ENCODE assay signal across 8 cellular contexts in the genomic region with DNA sequence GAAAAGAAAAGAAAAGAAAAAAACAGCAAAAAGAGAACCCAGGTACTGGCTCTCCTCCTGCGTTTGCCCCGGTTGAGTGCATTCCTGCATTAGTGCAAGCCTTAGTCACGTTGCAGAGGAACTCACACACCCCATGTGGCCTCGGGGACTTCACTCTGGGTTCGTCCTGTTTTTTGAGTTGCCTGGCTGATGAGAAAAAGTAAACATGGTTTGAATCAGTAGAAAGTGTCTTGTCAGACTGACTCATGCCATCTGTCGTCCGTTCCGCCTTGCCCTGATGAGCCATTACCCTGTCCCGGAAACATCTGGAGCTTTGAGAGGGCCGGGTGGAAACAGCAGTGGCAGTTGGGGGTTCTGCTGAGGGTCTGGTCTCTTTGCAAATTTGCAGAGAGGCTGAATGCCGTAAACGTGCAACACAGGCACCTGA. TPM values are rescaled to one million over a fixed set of nuclear protein-coding genes. Genes with fewer than 3 reads are reported as not detected.
DNase-seq lines count a peak whose midpoint lies in the region; ATAC-seq and TF ChIP-seq lines count a peak whose summit lies in the region.

No MANE protein-coding gene starts in this region.

- H2BK5ac ChIP-seq in IMR-90 (ENCODE audit: low read depth, low read length, poor library complexity, severe bottlenecking) = peak overlapping the region; percentile 74

- TF ChIP-seq RAD21 in IMR-90 (IDR thresholded peaks at IDR 0.05; ENCODE audit: low read length) = no peak

- no peak overlapping the region for H3K18ac ChIP-seq in IMR-90 (ENCODE audit: low read depth, low read length)

- no peaks in the 10 kb centered on the region for H3K9me3 Mint-ChIP-seq in CD8-positive, alpha-beta memory T cell
- H3K9me3 Mint-ChIP-seq in activated T-cell treated with anti-CD3 and anti-CD28 coated beads, Interleukin-2, amount 50 U/mL, for 72 hours = no peaks in the 10 kb centered on the region

- no peak overlapping the region for H3K9ac ChIP-seq in IMR-90 (ENCODE audit: low read depth, low read length)

- no peak overlapping the region for H3K27ac ChIP-seq in CD8-positive, alpha-beta memory T cell (ENCODE audit: low read depth, low read length)
- H3K27ac ChIP-seq in IMR-90 (ENCODE audit: insufficient read depth, low read length) (peak overlapping the region; percentile 25; the same call in 1 of the 2 replicates), gastrocnemius medialis (peak overlapping the region; percentile 18 to 91 (median 56))

- no peak overlapping the region for H3K56ac ChIP-seq in IMR-90 (ENCODE audit: extremely low read depth, insufficient read depth, low read length)

- H3K36me3 ChIP-seq in CD8-positive, alpha-beta memory T cell (ENCODE audit: insufficient read depth, low read length) = no peaks in the 10 kb centered on the region
- H3K36me3 ChIP-seq in IMR-90 (ENCODE audit: control insufficient read depth, insufficient read depth, low read length) = peaks cover 6% of the 10 kb centered on the region; the same call in 1 of the 2 replicates
- H3K36me3 ChIP-seq in gastrocnemius medialis = peaks cover 0 to under 1% of the 10 kb centered on the region in 2 donors

- CTCF ChIA-PET in CD8-positive, alpha-beta memory T cell (lab: Charles Lee) = no interaction called here
- CTCF ChIA-PET in IMR-90 (lab: Yijun Ruan, JAX) = no interaction called here

- H4K91ac ChIP-seq in IMR-90 (ENCODE audit: insufficient read depth, low read depth, low read length) = no peak overlapping the region

- TF ChIP-seq POLR2A in IMR-90 (IDR thresholded peaks at IDR 0.05; ENCODE audit: low read depth, low read length) = no peak
- TF ChIP-seq POLR2A in gastrocnemius medialis (IDR thresholded peaks at IDR 0.05) = no peak

- POLR2A ChIA-PET in CD8-positive, alpha-beta memory T cell (lab: Charles Lee) = no interaction called here
- POLR2A ChIA-PET in IMR-90 (lab: Charles Lee; ENCODE audit: unreplicated experiment) = no interaction called here

- no peak overlapping the region for H2BK15ac ChIP-seq in IMR-90 (ENCODE audit: low read depth, low read length)

- H3K9me1 ChIP-seq in IMR-90 (ENCODE audit: insufficient read depth, low read length) = peaks cover 33% of the 10 kb centered on the region

- peaks cover 90% of the 10 kb centered on the region for H4K20me1 ChIP-seq in IMR-90 (ENCODE audit: insufficient read depth, low read length)

- in situ Hi-C loops in IMR-90 (cut with MboI; ENCODE audit: low sequenced_read_pairs) (no loop called here), gastrocnemius medialis (cut with MboI; ENCODE audit: low sequenced_read_pairs in 4 of 4) (no loop called here)

- peak overlapping the region; percentile 57 for H2AFZ ChIP-seq in IMR-90 (replicated peaks; ENCODE audit: low read length, poor library complexity)

- peak in 4 of 5 donors; percentile 17 to 81 (median 36) for DNase-seq in CD8-positive, alpha-beta memory T cell
- DNase-seq in IMR-90 (peak; percentile 95), head of caudate nucleus (peak in 22 of 42 donors; percentile 11 to 53 (median 26)), gastrocnemius medialis (peak; percentile 68 to 75), NCI-H1436 treated with DMSO at 0.1 percent for 48 hours (lab: John Stamatoyannopoulos, UW) (no peak), NCI-H748 treated with DMSO at 0.1 percent for 48 hours (lab: John Stamatoyannopoulos, UW) (no peak)
- DNase-seq in activated T-cell treated with anti-CD3 and anti-CD28 coated beads, Interleukin-2, amount 50 U/mL, for 72 hours = peak; percentile 78 to 83

- no peak overlapping the region for H3K14ac ChIP-seq in IMR-90 (replicated peaks; ENCODE audit: low read depth, low read length)

- no peak overlapping the region for H2BK20ac ChIP-seq in IMR-90 (ENCODE audit: low read depth, low read length)

- H3K4me3 ChIP-seq in CD8-positive, alpha-beta memory T cell (ENCODE audit: low read length) = no peak overlapping the region
- H3K4me3 ChIP-seq in IMR-90 (ENCODE audit: insufficient read depth, low read depth, low read length) (no peak overlapping the region), gastrocnemius medialis (peak overlapping the region in 2 of 4 donors; percentile 0 to 9)

- WGBS in IMR-90 (ENCODE audit: extremely low coverage in 2 of 2, insufficient read length in 1 of 2), 2 experiments = 0% methylated on average over 5 of the region's 12 CpGs; no CpG with 5 or more reads in 1 of the 2 experiments

- no peak overlapping the region for H2BK120ac ChIP-seq in IMR-90 (ENCODE audit: low read depth, low read length)

- no peak overlapping the region for H2AK5ac ChIP-seq in IMR-90 (ENCODE audit: low read depth, low read length)

- no peak for TF ChIP-seq CTCF in IMR-90 (conservative IDR thresholded peaks at IDR 0.05; ENCODE audit: low read depth, low read length)
- TF ChIP-seq CTCF in gastrocnemius medialis (IDR thresholded peaks at IDR 0.05 in 4 of 5, conservative IDR thresholded peaks at IDR 0.05 in 1 of 5) = no peak

- intact Hi-C loops in IMR-90 (cut with micrococcal nuclease) = loop anchor here (2.0 kb wide), 1 partner anchor 15 kb away; no protein-coding TSS in a partner anchor
- intact Hi-C loops in head of caudate nucleus (cut with DNase I) = no loop called here
- intact Hi-C loops in gastrocnemius medialis (cut with DNase I; ENCODE audit: low total_unique reads) = no loop called here

- no peaks in the 10 kb centered on the region for H3K27me3 ChIP-seq in CD8-positive, alpha-beta memory T cell (ENCODE audit: insufficient read depth, low read length, poor library complexity, severe bottlenecking)
- H3K27me3 ChIP-seq in IMR-90 (ENCODE audit: control insufficient read depth, insufficient read depth, low read length) (no peaks in the 10 kb centered on the region), gastrocnemius medialis (no peaks in the 10 kb centered on the region)

- peaks cover 78 to 88% (median 81%) of the 10 kb centered on the region in 3 donors for H3K4me1 Mint-ChIP-seq in CD8-positive, alpha-beta memory T cell
- H3K4me1 Mint-ChIP-seq in activated T-cell treated with anti-CD3 and anti-CD28 coated beads, Interleukin-2, amount 50 U/mL, for 72 hours (ENCODE audit: low read depth) = peaks cover 81% of the 10 kb centered on the region

- peak overlapping the region; percentile 74 to 94 (median 88) for H3K27ac Mint-ChIP-seq in CD8-positive, alpha-beta memory T cell
- H3K27ac Mint-ChIP-seq in activated T-cell treated with anti-CD3 and anti-CD28 coated beads, Interleukin-2, amount 50 U/mL, for 72 hours = peak overlapping the region; percentile 85

- peak overlapping the region in 1 of 2 experiments; percentile 34; a peak in 1 of 4 replicates for H4K8ac ChIP-seq in IMR-90 (ENCODE audit: low read depth in 2 of 2, low read length in 2 of 2)

- H3K79me1 ChIP-seq in IMR-90 (ENCODE audit: low read depth in 1 of 2, low read length in 2 of 2) = peaks cover 13 to 78% of the 10 kb centered on the region in 2 experiments

- no peak overlapping the region for H3K23ac ChIP-seq in IMR-90 (ENCODE audit: low read depth, low read length)

- peak overlapping the region; percentile 1 to 80 (median 72) for H3K4me3 Mint-ChIP-seq in CD8-positive, alpha-beta memory T cell
- peak overlapping the region; percentile 75 to 79 for H3K4me3 Mint-ChIP-seq in activated T-cell treated with anti-CD3 and anti-CD28 coated beads, Interleukin-2, amount 50 U/mL, for 72 hours

- no peak overlapping the region for H4K5ac ChIP-seq in IMR-90 (ENCODE audit: low read depth, low read length)

- H2AK9ac ChIP-seq in IMR-90 (replicated peaks; ENCODE audit: low read depth, low read length, poor library complexity) = peak overlapping the region; percentile 20

- ATAC-seq in GM21529 (IDR thresholded peaks at IDR 0.05; ENCODE audit: unreplicated experiment) (peak; percentile 90), IMR-90 (ENCODE audit: low read depth) (peak; percentile 87), gastrocnemius medialis (peak; percentile 60 to 71)
- ATAC-seq in activated T-cell treated with anti-CD3 and anti-CD28 coated beads, Interleukin-2, amount 50 U/mL, for 72 hours (replicated peaks in 1 of 2) = peak; percentile 76 to 77

- dilution Hi-C loops in IMR-90 (cut with HindIII; ENCODE audit: low sequenced_read_pairs, unreplicated experiment) = no loop called here

- no peaks in the 10 kb centered on the region for H3K27me3 Mint-ChIP-seq in CD8-positive, alpha-beta memory T cell
- no peaks in the 10 kb centered on the region for H3K27me3 Mint-ChIP-seq in activated T-cell treated with anti-CD3 and anti-CD28 coated beads, Interleukin-2, amount 50 U/mL, for 72 hours (ENCODE audit: low read depth)

- H3K4me1 ChIP-seq in CD8-positive, alpha-beta memory T cell (ENCODE audit: insufficient read depth, low read length) = peaks cover 74% of the 10 kb centered on the region
- peaks cover 25% of the 10 kb centered on the region for H3K4me1 ChIP-seq in IMR-90 (ENCODE audit: control insufficient read depth, insufficient read depth, low read length)
- H3K4me1 ChIP-seq in gastrocnemius medialis = peaks cover 65 to 82% of the 10 kb centered on the region in 2 donors

- no peak overlapping the region; the same call in 1 of the 2 replicates for H3K4ac ChIP-seq in IMR-90 (ENCODE audit: low read depth, low read length)

- BruUV-seq in IMR-90 (replicated peaks; lab: Mats Ljungman, UMichigan) = no TSS peak

- H3K36me3 Mint-ChIP-seq in CD8-positive, alpha-beta memory T cell = peaks cover 0 to 46% (median 9%) of the 10 kb centered on the region in 3 donors
- peaks cover 4% of the 10 kb centered on the region in 2 donors for H3K36me3 Mint-ChIP-seq in activated T-cell treated with anti-CD3 and anti-CD28 coated beads, Interleukin-2, amount 50 U/mL, for 72 hours (ENCODE audit: insufficient read depth in 2 of 2)

- H3K4me2 ChIP-seq in IMR-90 (ENCODE audit: low read depth, low read length) = peak overlapping the region; percentile 3

- H3K9me3 ChIP-seq in CD8-positive, alpha-beta memory T cell (ENCODE audit: low read length) = no peaks in the 10 kb centered on the region
- H3K9me3 ChIP-seq in IMR-90 (ENCODE audit: control insufficient read depth, insufficient read depth, low read length) (no peaks in the 10 kb centered on the region), gastrocnemius medialis (no peaks in the 10 kb centered on the region)

RNA-seq across cellular contexts. Expression of a gene that starts 16.3 kb away (rescaled TPM):
- 100 to 1,000 TPM; 234 to 240 TPM for total RNA-seq in CD8-positive, alpha-beta memory T cell
- polyA plus RNA-seq in CD8-positive, alpha-beta memory T cell = 548 TPM
- total RNA-seq in IMR-90 (2012; rRNA removed) = 102 and 107 TPM in 2 replicates
- 369 and 477 TPM in 2 replicates for polyA plus RNA-seq in IMR-90 (2012; rRNA removed)
- polyA plus RNA-seq in IMR-90 (2012; cell fraction: cytosol; rRNA removed) = 472 and 612 TPM in 2 replicates
- polyA plus RNA-seq in IMR-90 (2012; cell fraction: nucleus; rRNA removed; ENCODE audit: low replicate concordance) = 114 and 169 TPM in 2 replicates
- 100 to 1,000 TPM; 148 to 222 TPM for total RNA-seq in activated T-cell treated with anti-CD3 and anti-CD28 coated beads, Interleukin-2, amount 50 U/mL, for 72 hours
- 100 to 1,000 TPM; 110 to 207 (median 133) TPM for total RNA-seq in gastrocnemius medialis

RNA-seq across cellular contexts. Expression of a gene that starts 44.5 kb away (rescaled TPM):
- not detected for total RNA-seq in CD8-positive, alpha-beta memory T cell
- polyA plus RNA-seq in CD8-positive, alpha-beta memory T cell = not detected
- total RNA-seq in IMR-90 (2012; rRNA removed) = under 0.01 TPM in 1 of 2 replicates, not detected in the other
- polyA plus RNA-seq in IMR-90 (2012; rRNA removed) = not detected in 2 replicates
- 0.01 and 0.13 TPM in 2 replicates for polyA plus RNA-seq in IMR-90 (2012; cell fraction: cytosol; rRNA removed)
- 0.02 TPM in 1 of 2 replicates, not detected in the other for polyA plus RNA-seq in IMR-90 (2012; cell fraction: nucleus; rRNA removed; ENCODE audit: low replicate concordance)
- total RNA-seq in activated T-cell treated with anti-CD3 and anti-CD28 coated beads, Interleukin-2, amount 50 U/mL, for 72 hours = not detected
- 1 to 10 TPM in 3 of 4 donors, under 1 TPM in 1; 0.97 to 2.4 (median 1.9) TPM for total RNA-seq in gastrocnemius medialis

Comparison
In these comparisons a context has a peak if more than half of its experiments do, and no peak if none do; other contexts are left out.
1. DNase-seq: peak in CD8-positive, alpha-beta memory T cell (4 of 5), IMR-90 (single experiment), activated T-cell treated with anti-CD3 and anti-CD28 coated beads, Interleukin-2, amount 50 U/mL, for 72 hours (2 of 2), head of caudate nucleus (22 of 42) and gastrocnemius medialis (2 of 2); none in NCI-H1436 treated with DMSO at 0.1 percent for 48 hours (single experiment) and NCI-H748 treated with DMSO at 0.1 percent for 48 hours (single experiment).
2. Peak in every context shown above with its lines, with median percentiles within 50 percentile points of each other: ATAC-seq.